ENCODE assay signal across 8 cellular contexts in genomic region chr14:61178226-61179060, GRCh38.
DNase-seq lines count a peak whose midpoint lies in the region; ATAC-seq and TF ChIP-seq lines count a peak whose summit lies in the region.

No MANE protein-coding gene starts in this region.

- TF ChIP-seq CTCF in endodermal cell (conservative IDR thresholded peaks at IDR 0.05): no peak
- TF ChIP-seq CTCF in left ventricle myocardium inferior (IDR thresholded peaks at IDR 0.05; ENCODE audit: borderline replicate concordance): no peak

- POLR2A ChIA-PET in HEK293T (lab: Yijun Ruan, JAX): no interaction called here

- DNase-seq in EL (peak; percentile 99), endodermal cell (peak; percentile 56), NCI-H510A treated with DMSO at 0.1 percent for 48 hours (lab: John Stamatoyannopoulos, UW) (no peak), left ventricle myocardium inferior (no peak), HEK293T (ENCODE audit: extremely low spot score) (no peak)
- peak; percentile 43 for DNase-seq in stimulated activated CD4-positive, alpha-beta T cell treated with anti-CD3 and anti-CD28 coated beads, Interleukin-12 subunit alpha, Interleukin-12 subunit beta, amount 100 ng/mL, for 4 hours

- H3K27ac ChIP-seq in endodermal cell (ENCODE audit: low read depth, low read length) (no peak overlapping the region), left ventricle myocardium inferior (replicated peaks) (no peak overlapping the region)

- H3K27me3 ChIP-seq in endodermal cell (ENCODE audit: control insufficient read depth, insufficient read depth, low read length, poor library complexity, severe bottlenecking) (no peaks in the 10 kb centered on the region), left ventricle myocardium inferior (ENCODE audit: low read depth) (peaks cover 41% of the 10 kb centered on the region)

- H3K36me3 ChIP-seq in endodermal cell (ENCODE audit: control insufficient read depth, insufficient read depth, low read length): no peaks in the 10 kb centered on the region
- no peaks in the 10 kb centered on the region for H3K36me3 ChIP-seq in left ventricle myocardium inferior

- ATAC-seq in SK-N-SH treated with all-trans-retinoic acid at 6 μM for 48 hours (peak; percentile 86), HG02938 (IDR thresholded peaks at IDR 0.05; ENCODE audit: unreplicated experiment) (no peak)

- peak overlapping the region; percentile 5 for H3K27ac Mint-ChIP-seq in endodermal cell

- H3K4me1 ChIP-seq in endodermal cell (ENCODE audit: control insufficient read depth, insufficient read depth, low read length): no peaks in the 10 kb centered on the region
- H3K4me1 ChIP-seq in left ventricle myocardium inferior: no peaks in the 10 kb centered on the region

- 91 to 94% methylated on average over 4 to 7 of the region's 7 CpGs for WGBS in endodermal cell (ENCODE audit: insufficient coverage in 1 of 2, insufficient read length in 1 of 2), 2 experiments

- intact Hi-C loops in left ventricle myocardium inferior (cut with micrococcal nuclease): no loop called here

- CTCF ChIA-PET in HEK293T (lab: Yijun Ruan, JAX): no interaction called here

- peaks cover under 1% of the 10 kb centered on the region for H3K9me3 ChIP-seq in endodermal cell (ENCODE audit: control insufficient read depth, low read length)
- H3K9me3 ChIP-seq in left ventricle myocardium inferior (replicated peaks): peaks cover 2% of the 10 kb centered on the region

- H3K36me3 Mint-ChIP-seq in endodermal cell (ENCODE audit: low read depth): no peaks in the 10 kb centered on the region

- H3K4me1 Mint-ChIP-seq in endodermal cell: peaks cover 12% of the 10 kb centered on the region

- peaks cover 4% of the 10 kb centered on the region for H3K9me3 Mint-ChIP-seq in endodermal cell

- H3K4me3 ChIP-seq in endodermal cell (ENCODE audit: low read length): no peak overlapping the region
- H3K4me3 ChIP-seq in left ventricle myocardium inferior: no peak overlapping the region

- no peak overlapping the region for H3K9ac ChIP-seq in endodermal cell (ENCODE audit: extremely low read depth, low read length, poor library complexity, severe bottlenecking)

- no peak overlapping the region for H3K4me3 Mint-ChIP-seq in endodermal cell

- peaks cover 1% of the 10 kb centered on the region for H3K27me3 Mint-ChIP-seq in endodermal cell (ENCODE audit: insufficient read depth)

TF ChIP-seq in SK-N-SH treated with all-trans-retinoic acid at 6 μM for 48 hours, 23 proteins besides CTCF, POLR2A, EP300 and RAD21 (continues in another document):
- TF ChIP-seq PPARA (CRISPR knock-in tag; IDR thresholded peaks at IDR 0.05; ENCODE audit: borderline replicate concordance) (no peak), TCF4 (CRISPR knock-in tag; IDR thresholded peaks at IDR 0.05; ENCODE audit: borderline replicate concordance) (no peak), OSR1 (CRISPR knock-in tag; IDR thresholded peaks at IDR 0.05) (0 out of 2 replicates have a peak, but pooled peaks have one; percentile 78), POU6F1 (CRISPR knock-in tag; IDR thresholded peaks at IDR 0.05; ENCODE audit: borderline replicate concordance, low read depth) (no peak), ZFP3 (CRISPR knock-in tag; IDR thresholded peaks at IDR 0.05) (no peak), ZC3H10 (CRISPR knock-in tag; IDR thresholded peaks at IDR 0.05) (peak; percentile 96), TOX (CRISPR knock-in tag; IDR thresholded peaks at IDR 0.05; ENCODE audit: borderline replicate concordance) (peak; percentile 73; the same call in 1 of the 2 replicates), ARNTL (CRISPR knock-in tag; IDR thresholded peaks at IDR 0.05; ENCODE audit: borderline replicate concordance, low read depth) (no peak), RARB (CRISPR knock-in tag; IDR thresholded peaks at IDR 0.05) (peak; percentile 87; the same call in 1 of the 2 replicates), SNAI2 (CRISPR knock-in tag; IDR thresholded peaks at IDR 0.05) (no peak), ESRRG (CRISPR knock-in tag; IDR thresholded peaks at IDR 0.05) (no peak), GLIS3 (CRISPR knock-in tag; IDR thresholded peaks at IDR 0.05) (no peak), PATZ1 (CRISPR knock-in tag; IDR thresholded peaks at IDR 0.05; ENCODE audit: borderline replicate concordance) (0 out of 2 replicates have a peak, but pooled peaks have one; percentile 43)

TF ChIP-seq in HEK293T, 16 proteins besides CTCF, POLR2A, EP300 and RAD21:
- no peak for TF ChIP-seq ZNF384 (IDR thresholded peaks at IDR 0.05)

Comparison
In these comparisons a context has a peak if more than half of its experiments do, and no peak if none do; other contexts are left out.
1. DNase-seq: peak in EL (single experiment), endodermal cell (single experiment) and stimulated activated CD4-positive, alpha-beta T cell treated with anti-CD3 and anti-CD28 coated beads, Interleukin-12 subunit alpha, Interleukin-12 subunit beta, amount 100 ng/mL, for 4 hours (single experiment); none in NCI-H510A treated with DMSO at 0.1 percent for 48 hours (single experiment), left ventricle myocardium inferior (single experiment) and HEK293T (single experiment).